ENCODE assay signal across 8 cellular contexts in genomic region chr19:41746593-41747227, GRCh38. TPM values are rescaled to one million over a fixed set of nuclear protein-coding genes. Genes with fewer than 3 reads are reported as not detected.
DNase-seq lines count a peak whose midpoint lies in the region; ATAC-seq and TF ChIP-seq lines count a peak whose summit lies in the region.

No MANE protein-coding gene starts in this region.

- DNase-seq in AG08396 (ENCODE audit: low spot score): peak; percentile 46
- DNase-seq in GM20000 (ENCODE audit: low spot score): peak; percentile 47
- DNase-seq in NCI-H345 treated with DMSO at 0.1 percent for 48 hours (lab: John Stamatoyannopoulos, UW; ENCODE audit: unreplicated experiment): peak; percentile 28
- DNase-seq in activated CD4-positive, alpha-beta T cell treated with anti-CD3 and anti-CD28 coated beads for 48 hours: peak; percentile 64
- peak in 2 of 3 donors; percentile 4 to 6 for DNase-seq in effector memory CD4-positive, alpha-beta T cell
- no peak for DNase-seq in natural killer cell

- no peaks in the 10 kb centered on the region for H3K36me3 ChIP-seq in effector memory CD4-positive, alpha-beta T cell (ENCODE audit: control insufficient read depth, insufficient read depth, low read length)

- H3K27me3 Mint-ChIP-seq in natural killer cell (ENCODE audit: low read depth in 2 of 2): peaks cover 29 to 56% of the 10 kb centered on the region in 2 donors

- no peak overlapping the region for H3K4me3 ChIP-seq in effector memory CD4-positive, alpha-beta T cell (ENCODE audit: insufficient read depth, low read depth, low read length, poor library complexity, severe bottlenecking)

- H3K27ac ChIP-seq in effector memory CD4-positive, alpha-beta T cell (ENCODE audit: insufficient read depth, low read length, poor library complexity, severe bottlenecking): no peak overlapping the region

- no peaks in the 10 kb centered on the region for H3K9me3 Mint-ChIP-seq in natural killer cell

- TF ChIP-seq CTCF in GM20000 (IDR thresholded peaks at IDR 0.05; ENCODE audit: extremely low read depth, missing control alignments): peak; percentile 65
- peak; percentile 26 for TF ChIP-seq CTCF in natural killer cell (IDR thresholded peaks at IDR 0.05)

- no peak overlapping the region for H3K4me3 Mint-ChIP-seq in natural killer cell

- no peak overlapping the region for H3K27ac Mint-ChIP-seq in natural killer cell

- no peaks in the 10 kb centered on the region for H3K27me3 ChIP-seq in effector memory CD4-positive, alpha-beta T cell (replicated peaks; ENCODE audit: control insufficient read depth, insufficient read depth, low read length, poor library complexity, severe bottlenecking)

- H3K9me3 ChIP-seq in effector memory CD4-positive, alpha-beta T cell (ENCODE audit: control insufficient read depth, low read length): no peaks in the 10 kb centered on the region

- peaks cover 0 to 6% of the 10 kb centered on the region in 2 donors for H3K4me1 Mint-ChIP-seq in natural killer cell

- ATAC-seq in natural killer cell (peak; percentile 66 to 84 (median 70)), GM21423 (IDR thresholded peaks at IDR 0.05; ENCODE audit: unreplicated experiment) (no peak), GM21526 (IDR thresholded peaks at IDR 0.05; ENCODE audit: low FRiP score, unreplicated experiment) (no peak)

- H3K4me1 ChIP-seq in effector memory CD4-positive, alpha-beta T cell (ENCODE audit: control insufficient read depth, insufficient read depth, low read length, poor library complexity, severe bottlenecking): no peaks in the 10 kb centered on the region

- no peaks in the 10 kb centered on the region for H3K36me3 Mint-ChIP-seq in natural killer cell

- intact Hi-C loops in natural killer cell (cut with micrococcal nuclease): loop anchor here (2.0 kb wide), 1 partner anchor 104 kb away; no protein-coding TSS in a partner anchor

RNA-seq across cellular contexts. Expression of gene CEACAM6, which starts 8.6 kb away (rescaled TPM):
- not detected for total RNA-seq in natural killer cell

RNA-seq across cellular contexts. Expression of gene CEACAM5, which starts 38.3 kb away (rescaled TPM):
- not detected for total RNA-seq in natural killer cell

RNA-seq across cellular contexts. Expression of gene CEACAM3, which starts 49.7 kb away (rescaled TPM):
- 1 to 10 TPM in 2 of 3 donors, not detected in 1; 1.3 to 1.7 TPM for total RNA-seq in natural killer cell

RNA-seq across cellular contexts. Expression of gene CEACAM7, which starts 58.6 kb away (rescaled TPM):
- not detected for total RNA-seq in natural killer cell

Comparison
In these comparisons a context has a peak if more than half of its experiments do, and no peak if none do; other contexts are left out.
1. ATAC-seq: peak in natural killer cell (3 of 3); none in GM21423 (single experiment) and GM21526 (single experiment).